1 cellular context compared by ENCODE assay signal in the genomic region with DNA sequence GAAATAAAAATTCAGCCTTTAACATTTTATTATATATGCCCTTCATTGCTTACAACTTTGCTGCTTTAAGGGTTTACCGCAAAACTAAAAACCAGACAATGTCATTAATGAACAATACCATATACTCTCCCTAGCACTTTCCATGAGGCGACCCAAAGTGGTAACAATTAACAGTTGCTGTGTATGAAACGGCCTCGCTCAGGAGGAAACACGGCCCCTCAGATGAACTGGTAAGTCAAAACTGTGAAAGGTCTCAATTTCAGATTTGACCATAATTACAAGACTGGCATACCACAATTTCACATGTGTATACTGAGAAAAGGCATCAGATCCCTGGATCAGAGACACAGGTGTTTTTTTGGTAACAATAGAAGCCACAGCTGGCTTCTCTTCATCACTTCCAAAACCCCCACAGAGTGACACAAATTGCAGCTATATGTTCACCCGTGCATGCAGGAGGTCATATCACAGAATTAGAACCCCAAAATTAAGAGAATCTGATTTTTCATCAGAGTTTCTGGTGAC.
TF ChIP-seq lines count a peak whose summit lies in the region.

No MANE protein-coding gene starts in this region.

TF ChIP-seq in IMR-90, 13 proteins besides CTCF, POLR2A, EP300 and RAD21:
- TF ChIP-seq MAFK (IDR thresholded peaks at IDR 0.05; ENCODE audit: low read depth, low read length) = no peak
- no peak for TF ChIP-seq MXI1 (IDR thresholded peaks at IDR 0.05; ENCODE audit: borderline replicate concordance, low read depth, low read length)
